Comparison of ENCODE assay signal across 30 cellular contexts in the genomic region with DNA sequence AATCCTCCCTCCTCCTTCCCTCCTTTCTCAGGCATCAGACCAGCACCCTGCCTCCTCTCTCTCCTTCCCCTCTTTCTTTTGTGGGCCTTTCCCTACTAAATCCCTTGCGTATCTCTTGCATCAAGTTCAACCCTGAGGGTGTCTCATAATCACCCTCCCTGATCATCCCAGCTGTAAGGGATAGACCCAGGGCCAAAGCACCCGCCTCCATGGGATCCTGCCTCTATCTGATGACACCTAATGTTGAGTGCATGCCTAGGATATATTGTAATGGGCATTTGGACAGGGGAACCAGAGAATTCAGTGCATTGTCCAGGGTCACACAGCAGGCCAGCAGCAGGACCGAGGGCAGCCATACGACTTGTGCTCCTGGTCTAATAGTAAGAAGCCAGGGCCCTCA.
"Had no signal": no experiment of that assay in that cellular context is flagged by ENCODE, and none has a peak within 500 bp of the region (broad histone marks: within the 10 kb centered on the region; RNA-seq: fewer than 3 reads in every experiment).

No MANE protein-coding gene starts in this region.

- H3K4me1 ChIP-seq: ascending aorta had no signal

- H3K27ac ChIP-seq: ascending aorta, cardiac muscle cell, VCaP had no signal

- FAIRE-seq: TTC549 had no signal

- H3K36me3 ChIP-seq: ascending aorta, cardiac muscle cell had no signal

- H3K4me3 ChIP-seq: ascending aorta, cardiac muscle cell had no signal

- DNase-seq: activated CD4-positive, alpha-beta memory T cell treated with anti-CD3 and anti-CD28 coated beads, Interleukin-2, amount 10 ng/mL, durations not matched to agents 7 days and 5 days; activated CD4-positive, alpha-beta T cell treated with anti-CD3 and anti-CD28 coated beads for 1 hour; activated CD4-positive, alpha-beta T cell treated with anti-CD3 and anti-CD28 coated beads for 36 hours; activated CD4-positive, alpha-beta T cell treated with anti-CD3 and anti-CD28 coated beads for 48 hours; activated CD4-positive, alpha-beta T cell treated with anti-CD3 and anti-CD28 coated beads, Interleukin-2, amount 10 ng/mL, durations not matched to agents 7 days and 5 days; activated CD4-positive, alpha-beta T cell treated with anti-CD3 and anti-CD28 coated beads, Interleukin-2, amount 50 U/mL, for 48 hours; activated CD4-positive, CD25-positive, alpha-beta regulatory T cell; activated CD8-positive, alpha-beta memory T cell treated with anti-CD3 and anti-CD28 coated beads for 24 hours; activated CD8-positive, alpha-beta memory T cell treated with anti-CD3 and anti-CD28 coated beads, Interleukin-2, amount 10 ng/mL, durations not matched to agents 7 days and 5 days; activated CD8-positive, alpha-beta memory T cell treated with anti-CD3 and anti-CD28 coated beads, Interleukin-2, amount 50 U/mL, for 48 hours; activated CD8-positive, alpha-beta T cell treated with anti-CD3 and anti-CD28 coated beads, Interleukin-2, amount 10 ng/mL, durations not matched to agents 7 days and 5 days; activated effector memory CD4-positive, alpha-beta T cell treated with Interleukin-2 at 50 U/mL for 16 hours; activated gamma-delta T cell; activated naive CD4-positive, alpha-beta T cell treated with anti-CD3 and anti-CD28 coated beads, Interleukin-2, amount 10 ng/mL, durations not matched to agents 7 days and 5 days; activated naive CD4-positive, alpha-beta T cell treated with Interleukin-2 at 50 U/mL for 16 hours; activated naive CD8-positive, alpha-beta T cell treated with anti-CD3 and anti-CD28 coated beads, Interleukin-2, amount 10 ng/mL, durations not matched to agents 7 days and 5 days; activated naive CD8-positive, alpha-beta T cell treated with anti-CD3 and anti-CD28 coated beads, Interleukin-2, amount 50 U/mL, for 24 hours; activated T-cell treated with anti-CD3 and anti-CD28 coated beads, Interleukin-2, amount 50 U/mL, for 24 hours; activated T-cell treated with anti-CD3 and anti-CD28 coated beads, Interleukin-2, amount 50 U/mL, for 48 hours; anterior cingulate cortex; caudate nucleus; cerebellar nuclear complex; T-helper 1 cell; T-helper 2 cell; T-helper 9 cell had no signal

- ATAC-seq: activated CD4-positive, alpha-beta T cell treated with anti-CD3 and anti-CD28 coated beads for 36 hours; activated CD4-positive, CD25-positive, alpha-beta regulatory T cell treated with anti-CD3 and anti-CD28 coated beads, Interleukin-2, amount 50 U/mL, for 24 hours; activated CD8-positive, alpha-beta memory T cell treated with anti-CD3 and anti-CD28 coated beads, Interleukin-2, amount 10 ng/mL, durations not matched to agents 7 days and 5 days; activated CD8-positive, alpha-beta T cell treated with anti-CD3 and anti-CD28 coated beads, Interleukin-2, amount 10 ng/mL, durations not matched to agents 7 days and 5 days; activated naive CD8-positive, alpha-beta T cell treated with anti-CD3 and anti-CD28 coated beads, Interleukin-2, amount 50 U/mL, for 24 hours had no signal

- H3K27me3 ChIP-seq: ascending aorta, cardiac muscle cell had no signal
